ENCODE assay signal across 8 cellular contexts in genomic region chr1:40391688-40392145, GRCh38.
DNase-seq lines count a peak whose midpoint lies in the region; ATAC-seq and TF ChIP-seq lines count a peak whose summit lies in the region.

No MANE protein-coding gene starts in this region.

- H3K9me2 ChIP-seq in SU-DHL-6 (replicated peaks; ENCODE audit: insufficient read depth, low read length): no peaks in the 10 kb centered on the region

- H2AFZ ChIP-seq in SU-DHL-6 (ENCODE audit: low read depth, low read length, severe bottlenecking): no peak overlapping the region

- peak; percentile 34 for DNase-seq in GM10248 (ENCODE audit: extremely low spot score)
- DNase-seq in stimulated activated CD8-positive, alpha-beta memory T cell treated with anti-CD3 and anti-CD28 coated beads, Interleukin-4, amount 100 ng/mL, for 48 hours: no peak
- no peak for DNase-seq in SHP77 (lab: John Stamatoyannopoulos, UW)
- DNase-seq in GM13976 (ENCODE audit: low spot score): no peak

- H3K4me2 ChIP-seq in SU-DHL-6 (ENCODE audit: low read depth, low read length, poor library complexity, severe bottlenecking): peak overlapping the region; percentile 17

- H3K9ac ChIP-seq in SU-DHL-6 (ENCODE audit: low read length): no peak overlapping the region
- H3K9ac ChIP-seq in mucosa of stomach (ENCODE audit: low read length): peak overlapping the region; percentile 8

- peaks cover 13% of the 10 kb centered on the region; the same call in 1 of the 2 replicates for H4K20me1 ChIP-seq in SU-DHL-6 (ENCODE audit: low read depth, low read length)

- ATAC-seq in HG02588 (IDR thresholded peaks at IDR 0.05; ENCODE audit: unreplicated experiment) (peak; percentile 38), HG02840 (IDR thresholded peaks at IDR 0.05; ENCODE audit: low FRiP score, unreplicated experiment) (no peak)

- in situ Hi-C loops in GM13976 (cut with MboI; ENCODE audit: low sequenced_read_pairs, unreplicated experiment): no loop called here

- H3K9me3 ChIP-seq in SU-DHL-6 (ENCODE audit: insufficient read depth, low read length) (no peaks in the 10 kb centered on the region), mucosa of stomach (ENCODE audit: control insufficient read depth, low read length) (no peaks in the 10 kb centered on the region)

- H3K36me3 ChIP-seq in SU-DHL-6 (ENCODE audit: low read length) (no peaks in the 10 kb centered on the region), mucosa of stomach (ENCODE audit: control insufficient read depth, insufficient read depth, low read length) (no peaks in the 10 kb centered on the region)

- H3K4me1 ChIP-seq in mucosa of stomach (ENCODE audit: control insufficient read depth, insufficient read depth, low read length): peaks cover 82% of the 10 kb centered on the region

- no peak overlapping the region for H3K27ac ChIP-seq in SU-DHL-6 (ENCODE audit: low read depth, low read length)

- CTCF ChIA-PET in GM10248 (lab: Yijun Ruan, JAX): interaction anchor here (1.1 to 3.5 kb wide), 10 partner anchors 8 to 313 kb away, joined by 3 to 22 read pairs (median 4); no protein-coding TSS in a partner anchor

- TF ChIP-seq CTCF in GM10248 (IDR thresholded peaks at IDR 0.05; ENCODE audit: control extremely low read depth, extremely low read depth, low read depth, missing control alignments): no peak
- TF ChIP-seq CTCF in SU-DHL-6 (IDR thresholded peaks at IDR 0.05; ENCODE audit: insufficient read depth, low read length, poor library complexity, severe bottlenecking): no peak
- TF ChIP-seq CTCF in GM13976 (IDR thresholded peaks at IDR 0.05; ENCODE audit: borderline replicate concordance, control extremely low read depth, extremely low read depth, insufficient read depth, missing control alignments): no peak

- no peaks in the 10 kb centered on the region for H3F3A ChIP-seq in SU-DHL-6 (ENCODE audit: insufficient read depth)

- POLR2A ChIA-PET in GM10248 (lab: Yijun Ruan, JAX): no interaction called here

- H3K79me2 ChIP-seq in SU-DHL-6 (ENCODE audit: insufficient read depth, low read length): peaks cover 33% of the 10 kb centered on the region

- H3K4me3 ChIP-seq in SU-DHL-6 (ENCODE audit: insufficient read depth, low read length, poor library complexity, severe bottlenecking) (no peak overlapping the region), mucosa of stomach (ENCODE audit: low read length) (no peak overlapping the region)

- H3K27me3 ChIP-seq in SU-DHL-6 (ENCODE audit: low read length): no peaks in the 10 kb centered on the region
- H3K27me3 ChIP-seq in mucosa of stomach (ENCODE audit: control insufficient read depth, insufficient read depth, low read length): no peaks in the 10 kb centered on the region
